8 cellular contexts compared by ENCODE assay signal in genomic region chr21:37582613-37583012, GRCh38.
A peak's percentile ranks its signal among the peaks of the same experiment; 100 is the strongest.
DNase-seq lines count a peak whose midpoint lies in the region; ATAC-seq and TF ChIP-seq lines count a peak whose summit lies in the region.
"Had no signal": no experiment of that assay in that cellular context is flagged by ENCODE, and none has a peak within 500 bp of the region (broad histone marks: within the 10 kb centered on the region; RNA-seq: fewer than 3 reads in every experiment).

No MANE protein-coding gene starts in this region.

- H3K36me3 ChIP-seq in left ventricle myocardium inferior = no peaks in the 10 kb centered on the region
- no peaks in the 10 kb centered on the region for H3K36me3 ChIP-seq in testis (ENCODE audit: low read depth, missing control alignments)

- WGBS in testis, 2 donors = 46 to 61% methylated on average over 5 of the region's 5 CpGs

- peaks cover 20% of the 10 kb centered on the region for H3K9me3 ChIP-seq in left ventricle myocardium inferior (replicated peaks)
- no peaks in the 10 kb centered on the region for H3K9me3 ChIP-seq in testis

- no peak for ATAC-seq in HG03045 (IDR thresholded peaks at IDR 0.05; ENCODE audit: unreplicated experiment)

- TF ChIP-seq POLR2A in testis (IDR thresholded peaks at IDR 0.05) = no peak

- TF ChIP-seq CTCF in VCaP (conservative IDR thresholded peaks at IDR 0.05) = peak; percentile 90
- peak; percentile 67 for TF ChIP-seq CTCF in left ventricle myocardium inferior (IDR thresholded peaks at IDR 0.05; ENCODE audit: borderline replicate concordance)
- TF ChIP-seq CTCF in testis (IDR thresholded peaks at IDR 0.05) = peak; percentile 40 to 65 (median 62)

- no peak for TF ChIP-seq EP300 in Ishikawa (IDR thresholded peaks at IDR 0.05; ENCODE audit: borderline replicate concordance)

- peak; percentile 72 for DNase-seq in G401 (ENCODE audit: low spot score)
- DNase-seq in left ventricle myocardium inferior = no peak
- DNase-seq in testis = peak; percentile 69
- no peak for DNase-seq in CD1c-positive myeloid dendritic cell (ENCODE audit: extremely low spot score)

- no peaks in the 10 kb centered on the region for H3K27me3 ChIP-seq in left ventricle myocardium inferior (ENCODE audit: low read depth)
- no peaks in the 10 kb centered on the region for H3K27me3 ChIP-seq in testis

- peak; percentile 80 for TF ChIP-seq RAD21 in Ishikawa (IDR thresholded peaks at IDR 0.05; ENCODE audit: low read depth)

- H3K4me3 ChIP-seq in left ventricle myocardium inferior = no peak overlapping the region
- no peak overlapping the region for H3K4me3 ChIP-seq in testis
- H3K4me3 ChIP-seq: skin epidermis had no signal

- intact Hi-C loops in left ventricle myocardium inferior (cut with micrococcal nuclease) (no loop called here), testis (cut with DNase I; ENCODE audit: low total_unique reads) (no loop called here)

- in situ Hi-C loops in G401 (cut with HindIII; ENCODE audit: low sequenced_read_pairs) = no loop called here

- H3K4me1 ChIP-seq in left ventricle myocardium inferior (no peaks in the 10 kb centered on the region), testis (no peaks in the 10 kb centered on the region)

- no peak overlapping the region for H3K27ac ChIP-seq in VCaP
- H3K27ac ChIP-seq in left ventricle myocardium inferior (replicated peaks) = no peak overlapping the region
- no peak overlapping the region for H3K27ac ChIP-seq in testis
- H3K27ac ChIP-seq: skin epidermis had no signal

TF ChIP-seq in Ishikawa, 13 proteins besides CTCF, POLR2A, EP300 and RAD21:
- TF ChIP-seq TCF12 (IDR thresholded peaks at IDR 0.05; ENCODE audit: low read depth) (no peak), NFIC (IDR thresholded peaks at IDR 0.05) (no peak)

Comparison
In these comparisons a context has a peak if more than half of its experiments do, and no peak if none do; other contexts are left out.
1. DNase-seq: peak in G401 (single experiment) and testis (single experiment); none in left ventricle myocardium inferior (single experiment) and CD1c-positive myeloid dendritic cell (single experiment).
2. Peak in every context shown above with its lines, with median percentiles within 50 percentile points of each other: CTCF ChIP-seq.